Comparison of ENCODE assay signal across 16 cellular contexts in genomic region chr20:9172908-9173307, GRCh38.
DNase-seq lines count a peak whose midpoint lies in the region; ATAC-seq and TF ChIP-seq lines count a peak whose summit lies in the region.
"Had no signal": no experiment of that assay in that cellular context is flagged by ENCODE, and none has a peak within 500 bp of the region (broad histone marks: within the 10 kb centered on the region; RNA-seq: fewer than 3 reads in every experiment).

No MANE protein-coding gene starts in this region.

- no TSS peak for BruUV-seq in PC-9 (replicated peaks; lab: Mats Ljungman, UMichigan)

- H3K4me1 Mint-ChIP-seq in osteocyte (ENCODE audit: unreplicated experiment) = peaks cover 3% of the 10 kb centered on the region
- H3K4me1 Mint-ChIP-seq in effector memory CD8-positive, alpha-beta T cell (ENCODE audit: low read depth in 2 of 2) = no peaks in the 10 kb centered on the region

- no peak overlapping the region for H3K4me3 Mint-ChIP-seq in osteocyte (ENCODE audit: unreplicated experiment)
- no peak overlapping the region for H3K4me3 Mint-ChIP-seq in effector memory CD8-positive, alpha-beta T cell

- no peaks in the 10 kb centered on the region for H3K27me3 Mint-ChIP-seq in osteocyte (ENCODE audit: unreplicated experiment)
- H3K27me3 Mint-ChIP-seq in effector memory CD8-positive, alpha-beta T cell = no peaks in the 10 kb centered on the region

- H3K27ac ChIP-seq in PC-9 = no peak overlapping the region
- no peak overlapping the region for H3K27ac ChIP-seq in fibroblast of lung (ENCODE audit: insufficient read depth, low read length)
- H3K27ac ChIP-seq: 22Rv1, body of pancreas, epithelial cell of prostate had no signal

- H3K27ac Mint-ChIP-seq in osteocyte (ENCODE audit: unreplicated experiment) = no peak overlapping the region
- H3K27ac Mint-ChIP-seq in effector memory CD8-positive, alpha-beta T cell = no peak overlapping the region

- H3K9me2 ChIP-seq in PC-9 (ENCODE audit: insufficient read depth) = no peaks in the 10 kb centered on the region

- TF ChIP-seq CTCF in PC-9 (conservative IDR thresholded peaks at IDR 0.05) = 0 out of 2 replicates have a peak, but pooled peaks have one; percentile 15
- TF ChIP-seq CTCF in fibroblast of lung (conservative IDR thresholded peaks at IDR 0.05 in 1 of 2, IDR thresholded peaks at IDR 0.05 in 1 of 2; ENCODE audit: low read depth in 1 of 2, low read length in 2 of 2) = peak; percentile 22 to 26
- peak; percentile 37 for TF ChIP-seq CTCF in osteocyte (IDR thresholded peaks at IDR 0.05)

- intact Hi-C loops in PC-9 (cut with micrococcal nuclease; ENCODE audit: unreplicated experiment) = no loop called here

- no peak overlapping the region for H2AFZ ChIP-seq in PC-9
- no peak overlapping the region for H2AFZ ChIP-seq in fibroblast of lung (ENCODE audit: low read length)

- CTCF ChIA-PET in PC-9 (lab: Charles Lee) = interaction anchor here (0.6 kb wide), 1 partner anchor 442 kb away, joined by 3 read pairs; no protein-coding TSS in a partner anchor

- ATAC-seq in effector memory CD8-positive, alpha-beta T cell (replicated peaks) = no peak
- ATAC-seq: body of pancreas, Panc1 had no signal

- POLR2A ChIA-PET in PC-9 (lab: Charles Lee; ENCODE audit: unreplicated experiment) = no interaction called here

- H4K20me1 ChIP-seq in PC-9 (ENCODE audit: insufficient read depth) (no peaks in the 10 kb centered on the region), fibroblast of lung (ENCODE audit: control insufficient read depth, extremely low read depth, insufficient read depth, low read length) (no peaks in the 10 kb centered on the region)

- H3K79me2 ChIP-seq in PC-9 (ENCODE audit: low read depth) = no peaks in the 10 kb centered on the region
- no peaks in the 10 kb centered on the region for H3K79me2 ChIP-seq in fibroblast of lung (ENCODE audit: control insufficient read depth, insufficient read depth, low read length)

- H3K9me3 Mint-ChIP-seq in osteocyte (ENCODE audit: unreplicated experiment) = no peaks in the 10 kb centered on the region
- peaks cover 0 to 4% of the 10 kb centered on the region in 2 donors for H3K9me3 Mint-ChIP-seq in effector memory CD8-positive, alpha-beta T cell

- DNase-seq in DMS 273 (lab: John Stamatoyannopoulos, UW; ENCODE audit: unreplicated experiment) (peak; percentile 32), DMS 273 treated with DMSO at 0.1 percent for 48 hours (lab: John Stamatoyannopoulos, UW) (no peak), PC-9 (no peak), fibroblast of lung (ENCODE audit: low read depth in 2 of 2) (peak; percentile 23 to 44), osteocyte (ENCODE audit: extremely low spot score, unreplicated experiment) (no peak), NCI-H524 treated with DMSO at 0.1 percent for 48 hours (lab: John Stamatoyannopoulos, UW) (no peak), iPS-NIHi7 (ENCODE audit: extremely low spot score) (no peak)
- DNase-seq in effector memory CD8-positive, alpha-beta T cell = no peak
- DNase-seq: body of pancreas; NCI-H2081; posterior cingulate gyrus; stimulated activated CD4-positive, alpha-beta T cell treated with anti-CD3 and anti-CD28 coated beads, Interleukin-2, amount 100 ng/mL, for 24 hours; stimulated activated naive CD4-positive, alpha-beta T cell had no signal

- H3K36me3 ChIP-seq in PC-9 (ENCODE audit: low read depth) (no peaks in the 10 kb centered on the region), fibroblast of lung (ENCODE audit: control insufficient read depth, insufficient read depth, low read length) (no peaks in the 10 kb centered on the region)

- H3K4me3 ChIP-seq in PC-9 = no peak overlapping the region
- H3K4me3 ChIP-seq in fibroblast of lung (replicated peaks in 1 of 4; ENCODE audit: control extremely low read depth in 1 of 4, insufficient read depth in 1 of 4, low read depth in 3 of 4, low read length in 4 of 4) = no peak overlapping the region
- H3K4me3 ChIP-seq: body of pancreas had no signal

- H3K9ac ChIP-seq in fibroblast of lung (ENCODE audit: insufficient read depth, low read length) = no peak overlapping the region

- H3F3A ChIP-seq in PC-9 (ENCODE audit: insufficient read depth, low read depth) = no peaks in the 10 kb centered on the region

- H3K36me3 Mint-ChIP-seq in osteocyte (ENCODE audit: unreplicated experiment) = peaks cover 3% of the 10 kb centered on the region
- no peaks in the 10 kb centered on the region for H3K36me3 Mint-ChIP-seq in effector memory CD8-positive, alpha-beta T cell (ENCODE audit: insufficient read depth)

- H3K27me3 ChIP-seq in PC-9 (ENCODE audit: insufficient read depth, low read depth) (no peaks in the 10 kb centered on the region), fibroblast of lung (ENCODE audit: control insufficient read depth, insufficient read depth, low read length) (no peaks in the 10 kb centered on the region)
- H3K27me3 ChIP-seq: body of pancreas had no signal

- H3K4me2 ChIP-seq in PC-9 (no peak overlapping the region), fibroblast of lung (ENCODE audit: extremely low read depth, insufficient read depth, low read length) (no peak overlapping the region)

- H3K4me1 ChIP-seq in PC-9 (replicated peaks; ENCODE audit: insufficient read depth) = no peaks in the 10 kb centered on the region
- H3K4me1 ChIP-seq in fibroblast of lung (ENCODE audit: control insufficient read depth, extremely low read depth, insufficient read depth, low read length) = no peaks in the 10 kb centered on the region
- H3K4me1 ChIP-seq: body of pancreas had no signal

- no peaks in the 10 kb centered on the region for H3K9me3 ChIP-seq in PC-9 (ENCODE audit: insufficient read depth, low read depth)
- no peaks in the 10 kb centered on the region for H3K9me3 ChIP-seq in fibroblast of lung (ENCODE audit: control insufficient read depth, insufficient read depth, low read depth, low read length)
- H3K9me3 ChIP-seq: body of pancreas had no signal

Comparison
In these comparisons a context has a peak if more than half of its experiments do, and no peak if none do; other contexts are left out.
1. DNase-seq: peak in DMS 273 (single experiment) and fibroblast of lung (2 of 2); none in DMS 273 treated with DMSO at 0.1 percent for 48 hours (single experiment), PC-9 (0 of 2), osteocyte (single experiment), effector memory CD8-positive, alpha-beta T cell (0 of 3), NCI-H524 treated with DMSO at 0.1 percent for 48 hours (single experiment) and iPS-NIHi7 (single experiment).
2. Peak in every context shown above with its lines, with median percentiles within 50 percentile points of each other: CTCF ChIP-seq.